ENCODE assay signal across 9 cellular contexts in the genomic region with DNA sequence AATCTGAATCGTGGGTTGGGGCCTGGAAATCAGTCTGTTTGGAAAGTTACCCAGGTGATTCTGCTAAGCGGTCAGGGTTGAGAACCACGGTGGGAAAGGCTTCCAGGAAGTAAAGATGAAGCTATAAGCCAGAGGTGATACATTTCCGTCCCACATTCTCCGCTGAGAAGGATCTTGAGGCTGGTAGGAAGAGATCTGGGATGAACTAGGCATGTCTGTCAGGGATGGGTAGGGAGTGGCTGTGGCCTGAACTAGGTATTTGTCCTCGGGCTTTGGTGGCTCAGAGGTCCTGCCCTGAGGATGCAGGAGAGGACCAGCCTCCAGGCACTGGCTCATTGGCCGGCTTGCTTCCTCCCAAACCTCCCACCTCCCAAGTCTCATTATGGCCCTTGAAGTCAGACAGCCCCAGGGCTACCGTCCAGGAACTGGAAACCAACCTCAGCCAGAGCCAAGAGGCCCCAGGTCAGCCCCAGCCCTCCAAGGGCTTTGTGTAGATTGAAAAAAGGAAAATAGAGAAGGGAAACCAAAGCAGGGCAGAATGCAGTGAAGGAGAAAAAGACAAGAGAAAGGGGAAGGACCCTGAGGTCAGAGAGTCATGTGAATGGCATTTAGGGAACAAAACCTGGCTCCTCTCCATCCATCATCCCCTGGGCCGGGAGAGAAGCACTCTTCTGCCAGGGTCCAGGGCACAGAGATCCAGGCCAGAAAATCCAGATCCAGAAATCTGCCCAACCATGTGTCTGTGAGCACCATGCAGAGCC.
DNase-seq lines count a peak whose midpoint lies in the region; ATAC-seq and TF ChIP-seq lines count a peak whose summit lies in the region.
"Had no signal": no experiment of that assay in that cellular context is flagged by ENCODE, and none has a peak within 500 bp of the region (broad histone marks: within the 10 kb centered on the region; RNA-seq: fewer than 3 reads in every experiment).

No MANE protein-coding gene starts in this region.

- H3K4me1 ChIP-seq in adrenal gland (replicated peaks in 1 of 2) (peaks cover 0 to 59% of the 10 kb centered on the region in 2 donors), lower lobe of right lung (peaks cover 69% of the 10 kb centered on the region), upper lobe of left lung (peaks cover 48 to 54% (median 51%) of the 10 kb centered on the region in 4 donors)

- TF ChIP-seq CTCF in adrenal gland (IDR thresholded peaks at IDR 0.05) = no peak
- no peak for TF ChIP-seq CTCF in lower lobe of right lung (IDR thresholded peaks at IDR 0.05)
- no peak for TF ChIP-seq CTCF in upper lobe of left lung (IDR thresholded peaks at IDR 0.05)

- peaks cover 4% of the 10 kb centered on the region for H3K9me3 Mint-ChIP-seq in T-helper 1 cell treated with Interleukin-12 subunit alpha and Interleukin-12 subunit beta and Interleukin-4 antibody, amounts not matched to agents 30 μg/mL and 1 μg/mL, for 36 hours

- H3K27me3 Mint-ChIP-seq in T-helper 1 cell treated with Interleukin-12 subunit alpha and Interleukin-12 subunit beta and Interleukin-4 antibody, amounts not matched to agents 30 μg/mL and 1 μg/mL, for 36 hours (ENCODE audit: low read depth) = no peaks in the 10 kb centered on the region

- H3K36me3 ChIP-seq in adrenal gland (replicated peaks in 1 of 2) (no peaks in the 10 kb centered on the region), lower lobe of right lung (no peaks in the 10 kb centered on the region), upper lobe of left lung (no peaks in the 10 kb centered on the region)

- H3K4me3 ChIP-seq in adrenal gland (no peak overlapping the region), lower lobe of right lung (no peak overlapping the region), upper lobe of left lung (no peak overlapping the region)

- H3K4me1 Mint-ChIP-seq in T-helper 1 cell treated with Interleukin-12 subunit alpha and Interleukin-12 subunit beta and Interleukin-4 antibody, amounts not matched to agents 30 μg/mL and 1 μg/mL, for 36 hours (ENCODE audit: low read depth) = no peaks in the 10 kb centered on the region

- POLR2A ChIA-PET in HEK293T (lab: Yijun Ruan, JAX) = no interaction called here

- peaks cover 10% of the 10 kb centered on the region for H3K36me3 Mint-ChIP-seq in T-helper 1 cell treated with Interleukin-12 subunit alpha and Interleukin-12 subunit beta and Interleukin-4 antibody, amounts not matched to agents 30 μg/mL and 1 μg/mL, for 36 hours (ENCODE audit: low read depth)

- ATAC-seq in lower lobe of right lung (peak; percentile 40 to 42), upper lobe of left lung (ENCODE audit: low FRiP score in 2 of 2) (peak in 1 of 2 donors; percentile 59), HG03571 (IDR thresholded peaks at IDR 0.05; ENCODE audit: unreplicated experiment) (no peak)

- no peak for TF ChIP-seq EP300 in upper lobe of left lung (IDR thresholded peaks at IDR 0.05)

- H3K27me3 ChIP-seq in adrenal gland (no peaks in the 10 kb centered on the region), lower lobe of right lung (ENCODE audit: low read depth) (no peaks in the 10 kb centered on the region), upper lobe of left lung (no peaks in the 10 kb centered on the region)

- peak overlapping the region; percentile 5 for H3K27ac Mint-ChIP-seq in T-helper 1 cell treated with Interleukin-12 subunit alpha and Interleukin-12 subunit beta and Interleukin-4 antibody, amounts not matched to agents 30 μg/mL and 1 μg/mL, for 36 hours

- intact Hi-C loops in adrenal gland (cut with DNase I) (no loop called here), lower lobe of right lung (cut with DNase I) (no loop called here)

- TF ChIP-seq POLR2A in adrenal gland (IDR thresholded peaks at IDR 0.05) (no peak), upper lobe of left lung (IDR thresholded peaks at IDR 0.05) (peak in 1 of 4 donors; percentile 16), erythroblast (IDR thresholded peaks at IDR 0.05; ENCODE audit: low read length) (no peak)

- H3K27ac ChIP-seq in adrenal gland (peak overlapping the region in 4 of 5 donors; percentile 39 to 88 (median 62)), lower lobe of right lung (peak overlapping the region; percentile 83), upper lobe of left lung (peak overlapping the region; percentile 81 to 89 (median 86))
- H3K27ac ChIP-seq: 22Rv1 had no signal

- CTCF ChIA-PET in HEK293T (lab: Yijun Ruan, JAX) = no interaction called here

- DNase-seq in T-helper 1 cell (no peak), adrenal gland (peak in 2 of 7 donors; percentile 48 to 58), lower lobe of right lung (no peak), upper lobe of left lung (peak in 1 of 2 donors; percentile 49), erythroblast (lab: John Stamatoyannopoulos, UW) (no peak), HEK293T (ENCODE audit: extremely low spot score) (no peak)

- H3K9me3 ChIP-seq in adrenal gland (replicated peaks in 1 of 3) (no peaks in the 10 kb centered on the region), lower lobe of right lung (no peaks in the 10 kb centered on the region), upper lobe of left lung (no peaks in the 10 kb centered on the region)

- WGBS in adrenal gland, 4 donors = 71 to 79% (median 73%) methylated on average over 8 to 9 of the region's 9 CpGs
- WGBS in upper lobe of left lung, 2 donors = 62 to 68% methylated on average over 9 of the region's 9 CpGs

- no peak overlapping the region for H3K4me3 Mint-ChIP-seq in T-helper 1 cell treated with Interleukin-12 subunit alpha and Interleukin-12 subunit beta and Interleukin-4 antibody, amounts not matched to agents 30 μg/mL and 1 μg/mL, for 36 hours

TF ChIP-seq in HEK293T, 16 proteins besides CTCF, POLR2A, EP300 and RAD21:
- no peak for TF ChIP-seq ZNF384 (IDR thresholded peaks at IDR 0.05)
- TF ChIP-seq, protein P1, sequence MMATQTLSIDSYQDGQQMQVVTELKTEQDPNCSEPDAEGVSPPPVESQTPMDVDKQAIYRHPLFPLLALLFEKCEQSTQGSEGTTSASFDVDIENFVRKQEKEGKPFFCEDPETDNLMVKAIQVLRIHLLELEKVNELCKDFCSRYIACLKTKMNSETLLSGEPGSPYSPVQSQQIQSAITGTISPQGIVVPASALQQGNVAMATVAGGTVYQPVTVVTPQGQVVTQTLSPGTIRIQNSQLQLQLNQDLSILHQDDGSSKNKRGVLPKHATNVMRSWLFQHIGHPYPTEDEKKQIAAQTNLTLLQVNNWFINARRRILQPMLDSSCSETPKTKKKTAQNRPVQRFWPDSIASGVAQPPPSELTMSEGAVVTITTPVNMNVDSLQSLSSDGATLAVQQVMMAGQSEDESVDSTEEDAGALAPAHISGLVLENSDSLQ (IDR thresholded peaks at IDR 0.05) = no peak
